21 cellular contexts compared by ENCODE assay signal in genomic region chr18:33606621-33607020, GRCh38. TPM values are rescaled to one million over a fixed set of nuclear protein-coding genes. Genes with fewer than 3 reads are reported as not detected.
A peak's percentile ranks its signal among the peaks of the same experiment; 100 is the strongest.
DNase-seq lines count a peak whose midpoint lies in the region; TF ChIP-seq lines count a peak whose summit lies in the region.
"Had no signal": no experiment of that assay in that cellular context is flagged by ENCODE, and none has a peak within 500 bp of the region (broad histone marks: within the 10 kb centered on the region; RNA-seq: fewer than 3 reads in every experiment).

No MANE protein-coding gene starts in this region.

- H3K4me3 Mint-ChIP-seq in chondrocyte (ENCODE audit: unreplicated experiment), result no peak overlapping the region
- H3K4me3 Mint-ChIP-seq in progenitor cell of endocrine pancreas (ENCODE audit: low read depth), result no peak overlapping the region
- H3K4me3 Mint-ChIP-seq: activated CD4-positive, alpha-beta T cell treated with anti-CD3 and anti-CD28 coated beads for 36 hours; activated naive CD8-positive, alpha-beta T cell treated with anti-CD3 and anti-CD28 coated beads, Interleukin-2, amount 50 U/mL, for 24 hours; mesothelial cell of epicardium; natural killer cell treated with Interleukin-12 subunit alpha and Interleukin-12 subunit beta and Interleukin-15 and Interleukin-18, amount 100 ng/mL, for 72 hours; stimulated activated naive CD8-positive, alpha-beta T cell treated with anti-CD3 and anti-CD28 coated beads, Interleukin-15, amount 100 ng/mL, for 72 hours had no signal

- H3K27ac Mint-ChIP-seq in chondrocyte (ENCODE audit: unreplicated experiment), result no peak overlapping the region
- no peak overlapping the region for H3K27ac Mint-ChIP-seq in progenitor cell of endocrine pancreas
- H3K27ac Mint-ChIP-seq: activated CD4-positive, alpha-beta T cell treated with anti-CD3 and anti-CD28 coated beads for 36 hours; activated naive CD8-positive, alpha-beta T cell treated with anti-CD3 and anti-CD28 coated beads, Interleukin-2, amount 50 U/mL, for 24 hours; mesothelial cell of epicardium; natural killer cell treated with Interleukin-12 subunit alpha and Interleukin-12 subunit beta and Interleukin-15 and Interleukin-18, amount 100 ng/mL, for 72 hours; stimulated activated naive CD8-positive, alpha-beta T cell treated with anti-CD3 and anti-CD28 coated beads, Interleukin-15, amount 100 ng/mL, for 72 hours had no signal

- H3K36me3 Mint-ChIP-seq in chondrocyte (ENCODE audit: low read depth) (peaks cover 2% of the 10 kb centered on the region), progenitor cell of endocrine pancreas (ENCODE audit: insufficient read depth) (peaks cover 1% of the 10 kb centered on the region)

- DNase-seq in NCI-H748 (lab: John Stamatoyannopoulos, UW; ENCODE audit: unreplicated experiment) (peak; percentile 38), NCI-H748 treated with DMSO at 0.1 percent for 48 hours (lab: John Stamatoyannopoulos, UW) (no peak), NAMALWA (ENCODE audit: low spot score) (peak; percentile 19), chondrocyte (ENCODE audit: low spot score) (no peak), progenitor cell of endocrine pancreas (ENCODE audit: low spot score, unreplicated experiment) (no peak), NCI-H1417 (lab: John Stamatoyannopoulos, UW) (no peak), SIG-M5 (lab: John Stamatoyannopoulos, UW) (no peak)
- DNase-seq in central memory CD4-positive, alpha-beta T cell, result no peak
- DNase-seq: activated CD4-positive, alpha-beta T cell treated with anti-CD3 and anti-CD28 coated beads for 36 hours; activated naive CD8-positive, alpha-beta T cell treated with anti-CD3 and anti-CD28 coated beads, Interleukin-2, amount 50 U/mL, for 24 hours; DMS 273 treated with DMSO at 0.1 percent for 48 hours; gastrocnemius medialis; left colon; NCI-H1436; NK-92 treated with Interleukin-12 subunit alpha and Interleukin-12 subunit beta, amount 100 ng/mL, for 24 hours; stimulated activated naive CD8-positive, alpha-beta T cell treated with anti-CD3 and anti-CD28 coated beads, Interleukin-15, amount 100 ng/mL, for 72 hours; SW 1271; upper lobe of right lung had no signal

- TF ChIP-seq CTCF in chondrocyte (IDR thresholded peaks at IDR 0.05) (peak; percentile 27), progenitor cell of endocrine pancreas (IDR thresholded peaks at IDR 0.05; ENCODE audit: unreplicated experiment) (peak; percentile 19)

- H3K9me3 Mint-ChIP-seq in chondrocyte (ENCODE audit: low read depth) (no peaks in the 10 kb centered on the region), progenitor cell of endocrine pancreas (ENCODE audit: low read depth) (no peaks in the 10 kb centered on the region)
- H3K9me3 Mint-ChIP-seq: mesothelial cell of epicardium had no signal

- no peaks in the 10 kb centered on the region for H3K27me3 Mint-ChIP-seq in chondrocyte (ENCODE audit: low read depth)
- no peaks in the 10 kb centered on the region for H3K27me3 Mint-ChIP-seq in progenitor cell of endocrine pancreas
- H3K27me3 Mint-ChIP-seq: activated CD4-positive, alpha-beta T cell treated with anti-CD3 and anti-CD28 coated beads for 36 hours; activated naive CD8-positive, alpha-beta T cell treated with anti-CD3 and anti-CD28 coated beads, Interleukin-2, amount 50 U/mL, for 24 hours; natural killer cell treated with Interleukin-12 subunit alpha and Interleukin-12 subunit beta and Interleukin-15 and Interleukin-18, amount 100 ng/mL, for 72 hours; stimulated activated naive CD8-positive, alpha-beta T cell treated with anti-CD3 and anti-CD28 coated beads, Interleukin-15, amount 100 ng/mL, for 72 hours had no signal

- peaks cover 22% of the 10 kb centered on the region for H3K4me1 Mint-ChIP-seq in chondrocyte (ENCODE audit: low read depth)
- H3K4me1 Mint-ChIP-seq in progenitor cell of endocrine pancreas (ENCODE audit: low read depth), result peaks cover 31% of the 10 kb centered on the region
- H3K4me1 Mint-ChIP-seq: activated CD4-positive, alpha-beta T cell treated with anti-CD3 and anti-CD28 coated beads for 36 hours; activated naive CD8-positive, alpha-beta T cell treated with anti-CD3 and anti-CD28 coated beads, Interleukin-2, amount 50 U/mL, for 24 hours; stimulated activated naive CD8-positive, alpha-beta T cell treated with anti-CD3 and anti-CD28 coated beads, Interleukin-15, amount 100 ng/mL, for 72 hours had no signal

RNA-seq across cellular contexts. Expression of gene ASXL3, which starts 28.6 kb away (rescaled TPM):
- total RNA-seq in chondrocyte (3.4 to 14.5 TPM (median 3.9 TPM) in 3 replicates), progenitor cell of endocrine pancreas (18.0 and 23.0 TPM in 2 replicates)
- total RNA-seq: activated CD4-positive, alpha-beta T cell treated with anti-CD3 and anti-CD28 coated beads for 36 hours; HT1080; natural killer cell treated with Interleukin-12 subunit alpha and Interleukin-12 subunit beta and Interleukin-15 and Interleukin-18, amount 100 ng/mL, for 72 hours had no signal

Comparison
In these comparisons a context has a peak if more than half of its experiments do, and no peak if none do; other contexts are left out.
1. DNase-seq: peak in NCI-H748 (single experiment) and NAMALWA (single experiment); none in NCI-H748 treated with DMSO at 0.1 percent for 48 hours (single experiment), chondrocyte (single experiment), progenitor cell of endocrine pancreas (single experiment), NCI-H1417 (0 of 3), SIG-M5 (single experiment) and central memory CD4-positive, alpha-beta T cell (single experiment).